Comparison of ENCODE assay signal across 19 cellular contexts in the genomic region with DNA sequence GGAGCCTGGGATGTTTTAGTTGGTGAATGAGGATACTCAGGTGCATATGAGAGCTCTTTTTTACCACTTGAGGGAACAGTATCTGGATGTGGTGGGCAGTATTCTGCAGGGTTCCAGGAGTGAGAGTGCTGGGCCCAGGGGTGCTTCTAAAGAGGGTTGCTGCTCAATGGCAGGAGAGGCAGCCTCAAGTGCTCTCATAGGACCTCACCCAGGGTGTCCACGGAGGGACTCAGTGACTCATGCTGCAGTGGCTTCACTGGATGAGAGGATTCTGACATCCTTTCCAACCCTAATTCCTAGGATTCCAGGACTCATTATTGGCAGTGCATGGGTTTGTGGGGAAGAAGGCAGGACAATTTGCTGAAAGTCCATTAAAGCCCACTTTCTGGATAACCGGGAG.
DNase-seq lines count a peak whose midpoint lies in the region; ATAC-seq, FAIRE-seq and TF ChIP-seq lines count a peak whose summit lies in the region.
"Had no signal": no experiment of that assay in that cellular context is flagged by ENCODE, and none has a peak within 500 bp of the region (broad histone marks: within the 10 kb centered on the region; RNA-seq: fewer than 3 reads in every experiment).

No MANE protein-coding gene starts in this region.

- H4K20me1 ChIP-seq in H1 (replicated peaks in 1 of 2; ENCODE audit: control insufficient read depth in 1 of 2, insufficient read depth in 2 of 2, low read length in 2 of 2), result no peaks in the 10 kb centered on the region

- FAIRE-seq in H1 (lab: Jason Lieb, UNC), result no peak
- FAIRE-seq: A204.1, GM12878, HTR-8/SVneo had no signal

- H2BK20ac ChIP-seq in H1 (ENCODE audit: low read length), result no peak overlapping the region

- WGBS in H1 (ENCODE audit: extremely low coverage in 1 of 2, insufficient coverage in 1 of 2, insufficient read length in 1 of 2, insufficient replicate concordance in 2 of 2, low coverage in 1 of 2, low lambda C conversion rate in 2 of 2, missing lambda C conversion rate in 1 of 2), 2 experiments, result 95% methylated on average over 2 of the region's 2 CpGs; no CpG with 5 or more reads in 1 of the 2 experiments
- WGBS in lung, 2 donors, result 56 to 84% methylated on average over 2 of the region's 2 CpGs
- 64 to 75% (median 74%) methylated on average over 2 of the region's 2 CpGs for WGBS in psoas muscle, 3 donors

- intact Hi-C loops in left ventricle myocardium inferior (cut with micrococcal nuclease), result no loop called here
- intact Hi-C loops in psoas muscle (cut with DNase I), result no loop called here

- POLR2A ChIA-PET in H1 (lab: Charles Lee; ENCODE audit: partially characterized antibody), result no interaction called here

- TF ChIP-seq POLR2A in H1 (IDR thresholded peaks at IDR 0.05; ENCODE audit: control extremely low read depth in 1 of 2, low read depth in 2 of 2, low read length in 2 of 2), result no peak

- no peak overlapping the region for H4K5ac ChIP-seq in H1 (ENCODE audit: insufficient read length, low read depth, low read length)

- no peak overlapping the region for H3K27ac ChIP-seq in H1 (ENCODE audit: low read depth, low read length)
- no peak overlapping the region for H3K27ac ChIP-seq in lung (ENCODE audit: low read depth in 1 of 2, low read length in 1 of 2)
- no peak overlapping the region for H3K27ac ChIP-seq in left ventricle myocardium inferior (replicated peaks)
- no peak overlapping the region for H3K27ac ChIP-seq in psoas muscle
- H3K27ac ChIP-seq: HL-60 had no signal

- H3K4me3 ChIP-seq in H1 (ENCODE audit: extremely low read depth in 1 of 4, insufficient read depth in 2 of 4, low read depth in 3 of 4, low read length in 4 of 4), result no peak overlapping the region
- no peak overlapping the region for H3K4me3 ChIP-seq in lung
- no peak overlapping the region for H3K4me3 ChIP-seq in left ventricle myocardium inferior
- no peak overlapping the region for H3K4me3 ChIP-seq in psoas muscle
- H3K4me3 ChIP-seq: GM12878 had no signal

- H3K23me2 ChIP-seq in H1 (ENCODE audit: low read depth, low read length), result no peaks in the 10 kb centered on the region

- ATAC-seq in lung (ENCODE audit: insufficient read depth, low FRiP score) (peak; percentile 41), psoas muscle (no peak)
- ATAC-seq: GM12878 had no signal

- TF ChIP-seq EP300 in H1 (IDR thresholded peaks at IDR 0.05; ENCODE audit: borderline replicate concordance in 1 of 2, low read depth in 2 of 2, low read length in 2 of 2), result no peak

- H3K9ac ChIP-seq in H1 (replicated peaks in 1 of 4; ENCODE audit: extremely low read depth in 1 of 4, low read depth in 3 of 4, low read length in 3 of 4), result no peak overlapping the region

- no peak overlapping the region for H3K4me2 ChIP-seq in H1 (ENCODE audit: insufficient read depth in 1 of 2, low read depth in 2 of 2, low read length in 2 of 2)

- H3K27me3 ChIP-seq in H1 (replicated peaks in 1 of 4; ENCODE audit: control insufficient read depth in 3 of 4, extremely low read depth in 1 of 4, insufficient read depth in 3 of 4, low read length in 3 of 4), result no peaks in the 10 kb centered on the region
- no peaks in the 10 kb centered on the region for H3K27me3 ChIP-seq in lung (ENCODE audit: control insufficient read depth, insufficient read depth)
- H3K27me3 ChIP-seq in left ventricle myocardium inferior (ENCODE audit: low read depth), result no peaks in the 10 kb centered on the region
- H3K27me3 ChIP-seq in psoas muscle (ENCODE audit: insufficient read depth in 3 of 3, low read length in 2 of 3), result peaks cover 0 to 2% (median 0%) of the 10 kb centered on the region in 3 donors

- no peak overlapping the region for H4K8ac ChIP-seq in H1 (ENCODE audit: extremely low read depth, insufficient read depth, low read length)

- H4K91ac ChIP-seq in H1 (replicated peaks; ENCODE audit: insufficient read length, low read length), result no peak overlapping the region

- H3K14ac ChIP-seq in H1 (ENCODE audit: insufficient read length), result no peak overlapping the region

- no peak overlapping the region for H2AK5ac ChIP-seq in H1 (ENCODE audit: low read depth, low read length)

- H3K79me2 ChIP-seq in H1 (ENCODE audit: control insufficient read depth in 1 of 2, insufficient read depth in 2 of 2, low read length in 2 of 2), result no peaks in the 10 kb centered on the region

- H3K4me1 ChIP-seq in H1 (replicated peaks in 1 of 4; ENCODE audit: control insufficient read depth in 3 of 4, insufficient read depth in 4 of 4, low read length in 3 of 4) (peaks cover 0 to 2% (median 0%) of the 10 kb centered on the region in 4 experiments; a peak in 2 of 7 replicates), lung (ENCODE audit: control insufficient read depth in 2 of 2, insufficient read depth in 2 of 2, low read length in 2 of 2) (no peaks in the 10 kb centered on the region), left ventricle myocardium inferior (no peaks in the 10 kb centered on the region), psoas muscle (no peaks in the 10 kb centered on the region)

- no peak overlapping the region for H3K4ac ChIP-seq in H1 (replicated peaks; ENCODE audit: insufficient read length, low read depth, low read length)

- no peak overlapping the region for H3K18ac ChIP-seq in H1 (ENCODE audit: extremely low read depth, low read length)

- no peak overlapping the region for H2BK5ac ChIP-seq in H1 (ENCODE audit: low read depth, low read length)

- TF ChIP-seq CTCF in H1 (IDR thresholded peaks at IDR 0.05; ENCODE audit: control extremely low read depth in 1 of 3, insufficient read depth in 1 of 3, low read depth in 1 of 3, low read length in 3 of 3) (no peak), lung (IDR thresholded peaks at IDR 0.05; ENCODE audit: control extremely low read depth, extremely low read depth) (no peak), left ventricle myocardium inferior (IDR thresholded peaks at IDR 0.05; ENCODE audit: borderline replicate concordance) (no peak), psoas muscle (IDR thresholded peaks at IDR 0.05) (no peak)

- no peak overlapping the region for H2BK12ac ChIP-seq in H1 (ENCODE audit: low read depth, low read length)

- CTCF ChIA-PET in H1 (lab: Charles Lee; ENCODE audit: partially characterized antibody), result no interaction called here

- no peak overlapping the region for H3K56ac ChIP-seq in H1 (replicated peaks; ENCODE audit: insufficient read length, low read depth, low read length)

- no peak overlapping the region for H2BK120ac ChIP-seq in H1 (replicated peaks; ENCODE audit: low read depth, low read length)

- no peak overlapping the region for H2BK15ac ChIP-seq in H1 (ENCODE audit: low read length)

- DNase-seq in NCI-H510A treated with DMSO at 0.1 percent for 48 hours (lab: John Stamatoyannopoulos, UW) (peak; percentile 15), NCI-H510A (lab: John Stamatoyannopoulos, UW) (no peak), H1 (ENCODE audit: low read depth in 1 of 2, low spot score in 2 of 2) (no peak), lung (ENCODE audit: low spot score) (peak; percentile 62), cerebellar nuclear complex (lab: John Stamatoyannopoulos, UW) (no peak), left ventricle myocardium inferior (no peak), psoas muscle (no peak)
- DNase-seq: C1 segment of cervical spinal cord, GDM1, HCEC 1CT, MV-4-11, NCI-H1417, NCI-H1930, NCI-H69, SHP77 treated with DMSO at 0.1 percent for 48 hours had no signal

- H3K9me3 ChIP-seq in H1 (ENCODE audit: insufficient read depth in 2 of 2, low read depth in 1 of 2, low read length in 1 of 2) (0 out of 4 replicates have a peak, but pooled peaks cover 0 to 2% of the 10 kb centered on the region in 2 experiments), lung (ENCODE audit: control insufficient read depth in 2 of 2, insufficient read depth in 1 of 2, low read length in 1 of 2) (no peaks in the 10 kb centered on the region), left ventricle myocardium inferior (replicated peaks) (peaks cover 5% of the 10 kb centered on the region), psoas muscle (no peaks in the 10 kb centered on the region)

- no peak overlapping the region for H3K23ac ChIP-seq in H1 (ENCODE audit: insufficient read length)

- H2AFZ ChIP-seq in H1 (ENCODE audit: low read length), result peak overlapping the region; percentile 5; the same call in 1 of the 2 replicates

- no peak for TF ChIP-seq RAD21 in H1 (IDR thresholded peaks at IDR 0.05 in 1 of 2, conservative IDR thresholded peaks at IDR 0.05 in 1 of 2; ENCODE audit: low read depth in 2 of 2, low read length in 2 of 2)

- no peaks in the 10 kb centered on the region for H3K79me1 ChIP-seq in H1 (ENCODE audit: low read depth, low read length)

- no peaks in the 10 kb centered on the region for H3K36me3 ChIP-seq in H1 (ENCODE audit: control insufficient read depth in 2 of 4, insufficient read depth in 4 of 4, low read length in 3 of 4)
- H3K36me3 ChIP-seq in lung (ENCODE audit: control insufficient read depth in 2 of 2, insufficient read depth in 2 of 2, low read length in 2 of 2), result no peaks in the 10 kb centered on the region
- H3K36me3 ChIP-seq in left ventricle myocardium inferior, result no peaks in the 10 kb centered on the region
- no peaks in the 10 kb centered on the region for H3K36me3 ChIP-seq in psoas muscle (ENCODE audit: insufficient read depth in 1 of 2, low read depth in 1 of 2)

TF ChIP-seq in H1, 55 proteins besides CTCF, POLR2A, EP300 and RAD21 (continues in another document):
- no peak for TF ChIP-seq KDM4A (IDR thresholded peaks at IDR 0.05; ENCODE audit: low read depth, low read length, severe bottlenecking)
- TF ChIP-seq CHD1 (IDR thresholded peaks at IDR 0.05; ENCODE audit: low read depth, low read length), result no peak
- TF ChIP-seq SP2 (IDR thresholded peaks at IDR 0.05; ENCODE audit: low read length), result no peak
- TF ChIP-seq CBX8 (IDR thresholded peaks at IDR 0.05; ENCODE audit: borderline replicate concordance, low read depth, low read length), result no peak
- no peak for TF ChIP-seq ZNF274 (IDR thresholded peaks at IDR 0.05; ENCODE audit: borderline replicate concordance, extremely low read depth, low read length)
- TF ChIP-seq CEBPB (IDR thresholded peaks at IDR 0.05; ENCODE audit: low read depth, low read length), result no peak
- TF ChIP-seq GABPA (IDR thresholded peaks at IDR 0.05; ENCODE audit: borderline replicate concordance, insufficient read depth, low read length), result no peak
- no peak for TF ChIP-seq SIN3A (conservative IDR thresholded peaks at IDR 0.05 in 1 of 2, IDR thresholded peaks at IDR 0.05 in 1 of 2; ENCODE audit: low read depth in 1 of 2, low read length in 2 of 2)
- TF ChIP-seq RXRA (IDR thresholded peaks at IDR 0.05; ENCODE audit: insufficient read depth, low read depth, low read length), result no peak
- TF ChIP-seq, protein P1, sequence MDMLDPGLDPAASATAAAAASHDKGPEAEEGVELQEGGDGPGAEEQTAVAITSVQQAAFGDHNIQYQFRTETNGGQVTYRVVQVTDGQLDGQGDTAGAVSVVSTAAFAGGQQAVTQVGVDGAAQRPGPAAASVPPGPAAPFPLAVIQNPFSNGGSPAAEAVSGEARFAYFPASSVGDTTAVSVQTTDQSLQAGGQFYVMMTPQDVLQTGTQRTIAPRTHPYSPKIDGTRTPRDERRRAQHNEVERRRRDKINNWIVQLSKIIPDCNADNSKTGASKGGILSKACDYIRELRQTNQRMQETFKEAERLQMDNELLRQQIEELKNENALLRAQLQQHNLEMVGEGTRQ (IDR thresholded peaks at IDR 0.05; ENCODE audit: low read length), result no peak
- TF ChIP-seq JUND (IDR thresholded peaks at IDR 0.05; ENCODE audit: low read length), result no peak

Comparison
In these comparisons a context has a peak if more than half of its experiments do, and no peak if none do; other contexts are left out.
1. DNase-seq: peak in NCI-H510A treated with DMSO at 0.1 percent for 48 hours (single experiment) and lung (single experiment); none in NCI-H510A (single experiment), H1 (0 of 2), cerebellar nuclear complex (0 of 2), left ventricle myocardium inferior (single experiment) and psoas muscle (0 of 2).